10 cellular contexts compared by ENCODE assay signal in the genomic region with DNA sequence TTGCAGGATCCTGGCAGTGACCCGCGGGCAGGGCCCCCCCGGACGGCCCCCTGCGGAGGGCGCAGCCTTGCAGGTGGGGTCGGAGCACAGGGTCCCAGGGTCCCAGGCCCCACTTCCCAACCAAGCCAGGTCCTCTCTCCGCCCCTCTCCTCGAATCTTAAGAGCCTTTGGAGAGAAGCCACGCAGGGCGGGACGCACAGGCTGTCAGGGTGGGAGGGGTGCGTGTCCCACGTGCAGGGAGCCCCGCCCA. TPM values are rescaled to one million over a fixed set of nuclear protein-coding genes. Genes with fewer than 3 reads are reported as not detected.
DNase-seq lines count a peak whose midpoint lies in the region; ATAC-seq and TF ChIP-seq lines count a peak whose summit lies in the region.
"Had no signal": no experiment of that assay in that cellular context is flagged by ENCODE, and none has a peak within 500 bp of the region (broad histone marks: within the 10 kb centered on the region; RNA-seq: fewer than 3 reads in every experiment).

No MANE protein-coding gene starts in this region.

- H3K4me1 ChIP-seq in right lobe of liver: peaks cover 0 to 11% (median 4%) of the 10 kb centered on the region in 4 donors

- H3K36me3 Mint-ChIP-seq in MCF 10A (ENCODE audit: insufficient read depth, unreplicated experiment): no peaks in the 10 kb centered on the region
- H3K36me3 Mint-ChIP-seq in activated CD4-positive, alpha-beta memory T cell treated with anti-CD3 and anti-CD28 coated beads, Interleukin-2, amount 10 ng/mL, durations not matched to agents 7 days and 5 days (ENCODE audit: low read depth): no peaks in the 10 kb centered on the region
- H3K36me3 Mint-ChIP-seq: CD4-positive, alpha-beta memory T cell had no signal

- BruUV-seq in MCF 10A (replicated peaks; lab: Mats Ljungman, UMichigan): no TSS peak

- no peaks in the 10 kb centered on the region for H3K36me3 ChIP-seq in right lobe of liver

- peak; percentile 23 for DNase-seq in AG09319 (ENCODE audit: extremely low read depth, low read depth)
- DNase-seq in HT-29 (ENCODE audit: low spot score): peak; percentile 76
- peak; percentile 67 for DNase-seq in MCF 10A (ENCODE audit: unreplicated experiment)
- DNase-seq in right lobe of liver: peak; percentile 91 to 92 (median 91)
- DNase-seq in stimulated activated CD8-positive, alpha-beta memory T cell treated with anti-CD3 and anti-CD28 coated beads, Interleukin-4, amount 100 ng/mL, for 48 hours: no peak
- no peak for DNase-seq in activated CD4-positive, alpha-beta memory T cell treated with anti-CD3 and anti-CD28 coated beads, Interleukin-2, amount 10 ng/mL, durations not matched to agents 7 days and 5 days

- H3K27ac ChIP-seq in right lobe of liver: peak overlapping the region; percentile 26 to 87 (median 47)

- no peaks in the 10 kb centered on the region for H3K9me3 ChIP-seq in right lobe of liver

- no peak overlapping the region for H3K27ac Mint-ChIP-seq in MCF 10A (ENCODE audit: low read depth, unreplicated experiment)
- H3K27ac Mint-ChIP-seq in activated CD4-positive, alpha-beta memory T cell treated with anti-CD3 and anti-CD28 coated beads, Interleukin-2, amount 10 ng/mL, durations not matched to agents 7 days and 5 days: no peak overlapping the region
- H3K27ac Mint-ChIP-seq: CD4-positive, alpha-beta memory T cell; stimulated activated naive CD8-positive, alpha-beta T cell treated with anti-CD3 and anti-CD28 coated beads, Interleukin-15, Interleukin-2, amounts not matched to agents 100 ng/mL and 50 ng/mL, for 24 hours had no signal

- intact Hi-C loops in MCF 10A (cut with micrococcal nuclease): loop anchor here (1.0 to 5.0 kb wide), 3 partner anchors 48 to 307 kb away; no protein-coding TSS in a partner anchor
- intact Hi-C loops in right lobe of liver (cut with DNase I): loop anchor here in 1 of 2 donors (10.0 kb wide), 1 partner anchor 299 kb away; no protein-coding TSS in a partner anchor

- POLR2A ChIA-PET in MCF 10A (lab: Yijun Ruan, JAX): interaction anchor here (1.0 kb wide), 1 partner anchor 9 kb away, joined by 4 read pairs; no protein-coding TSS in a partner anchor
- POLR2A ChIA-PET in activated CD4-positive, alpha-beta memory T cell treated with anti-CD3 and anti-CD28 coated beads, Interleukin-2, amount 10 ng/mL, durations not matched to agents 7 days and 5 days (lab: Charles Lee): interaction anchor here (1.5 kb wide), 1 partner anchor 160 kb away, joined by 3 read pairs; no protein-coding TSS in a partner anchor

- H3K27me3 Mint-ChIP-seq in MCF 10A (ENCODE audit: insufficient read depth, unreplicated experiment): peaks cover 19% of the 10 kb centered on the region
- H3K27me3 Mint-ChIP-seq in activated CD4-positive, alpha-beta memory T cell treated with anti-CD3 and anti-CD28 coated beads, Interleukin-2, amount 10 ng/mL, durations not matched to agents 7 days and 5 days: peaks cover 30% of the 10 kb centered on the region

- peak overlapping the region; percentile 31 to 38 (median 32) for H3K4me3 ChIP-seq in right lobe of liver

- no peak for TF ChIP-seq POLR2A in right lobe of liver (IDR thresholded peaks at IDR 0.05)

- H3K4me1 Mint-ChIP-seq in MCF 10A (ENCODE audit: insufficient read depth, unreplicated experiment): no peaks in the 10 kb centered on the region
- peaks cover 2% of the 10 kb centered on the region for H3K4me1 Mint-ChIP-seq in activated CD4-positive, alpha-beta memory T cell treated with anti-CD3 and anti-CD28 coated beads, Interleukin-2, amount 10 ng/mL, durations not matched to agents 7 days and 5 days

- CTCF ChIA-PET in MCF 10A (lab: Yijun Ruan, JAX): interaction anchor here (0.6 to 2.5 kb wide), 8 partner anchors 13 to 160 kb away, joined by 3 to 10 read pairs (median 4); no protein-coding TSS in a partner anchor
- CTCF ChIA-PET in activated CD4-positive, alpha-beta memory T cell treated with anti-CD3 and anti-CD28 coated beads, Interleukin-2, amount 10 ng/mL, durations not matched to agents 7 days and 5 days (lab: Charles Lee): interaction anchor here (1.5 to 1.7 kb wide), 2 partner anchors 18 to 281 kb away, joined by 4 read pairs; a partner anchor contains a TSS

- no peaks in the 10 kb centered on the region for H3K27me3 ChIP-seq in right lobe of liver

- no peak for TF ChIP-seq CTCF in AG09319 (IDR thresholded peaks at IDR 0.05; ENCODE audit: low read depth, low read length)
- no peak for TF ChIP-seq CTCF in MCF 10A (IDR thresholded peaks at IDR 0.05; ENCODE audit: unreplicated experiment)
- TF ChIP-seq CTCF in right lobe of liver (IDR thresholded peaks at IDR 0.05): no peak

- no peak for ATAC-seq in right lobe of liver
- ATAC-seq in HG03139 (IDR thresholded peaks at IDR 0.05; ENCODE audit: unreplicated experiment): no peak
- no peak for ATAC-seq in GM19467 (IDR thresholded peaks at IDR 0.05; ENCODE audit: unreplicated experiment)

- no peak overlapping the region for H3K4me3 Mint-ChIP-seq in MCF 10A (ENCODE audit: unreplicated experiment)
- H3K4me3 Mint-ChIP-seq in activated CD4-positive, alpha-beta memory T cell treated with anti-CD3 and anti-CD28 coated beads, Interleukin-2, amount 10 ng/mL, durations not matched to agents 7 days and 5 days: no peak overlapping the region
- H3K4me3 Mint-ChIP-seq: CD4-positive, alpha-beta memory T cell; stimulated activated naive CD8-positive, alpha-beta T cell treated with anti-CD3 and anti-CD28 coated beads, Interleukin-15, Interleukin-2, amounts not matched to agents 100 ng/mL and 50 ng/mL, for 24 hours had no signal

- no CpG with 5 or more reads among the region's 15 CpGs for WGBS in right lobe of liver (ENCODE audit: insufficient coverage, low coverage, low lambda C conversion rate, missing lambda C conversion rate)

- no peaks in the 10 kb centered on the region for H3K9me3 Mint-ChIP-seq in MCF 10A (ENCODE audit: unreplicated experiment)
- no peaks in the 10 kb centered on the region for H3K9me3 Mint-ChIP-seq in activated CD4-positive, alpha-beta memory T cell treated with anti-CD3 and anti-CD28 coated beads, Interleukin-2, amount 10 ng/mL, durations not matched to agents 7 days and 5 days
- H3K9me3 Mint-ChIP-seq: CD4-positive, alpha-beta memory T cell; stimulated activated naive CD8-positive, alpha-beta T cell treated with anti-CD3 and anti-CD28 coated beads, Interleukin-15, Interleukin-2, amounts not matched to agents 100 ng/mL and 50 ng/mL, for 24 hours had no signal

RNA-seq across cellular contexts. Expression of a gene that starts 18.4 kb away (rescaled TPM):
- total RNA-seq in HT-29 (2014; rRNA removed; shearing (Covaris generic)): 3.2 and 6.4 TPM in 2 replicates
- total RNA-seq in MCF 10A (2022): 3.9 and 4.3 TPM in 2 replicates
- total RNA-seq in right lobe of liver: 10 to 100 TPM; 26.7 to 54.2 (median 45.8) TPM
- total RNA-seq in activated CD4-positive, alpha-beta memory T cell treated with anti-CD3 and anti-CD28 coated beads, Interleukin-2, amount 10 ng/mL, durations not matched to agents 7 days and 5 days: under 1 TPM; 0.28 to 0.30 TPM
- total RNA-seq: CD4-positive, alpha-beta memory T cell had no signal

RNA-seq across cellular contexts. Expression of a gene that starts 43.0 kb away (rescaled TPM):
- 160 and 167 TPM in 2 replicates for total RNA-seq in HT-29 (2014; rRNA removed; shearing (Covaris generic))
- 30.4 and 33.3 TPM in 2 replicates for total RNA-seq in MCF 10A (2022)
- total RNA-seq in right lobe of liver: 100 to 1,000 TPM; 117 to 379 (median 184) TPM
- total RNA-seq in activated CD4-positive, alpha-beta memory T cell treated with anti-CD3 and anti-CD28 coated beads, Interleukin-2, amount 10 ng/mL, durations not matched to agents 7 days and 5 days: 10 to 100 TPM; 17.2 to 18.8 TPM

Comparison
In these comparisons a context has a peak if more than half of its experiments do, and no peak if none do; other contexts are left out.
1. DNase-seq: peak in AG09319 (single experiment), HT-29 (single experiment), MCF 10A (single experiment) and right lobe of liver (3 of 3); none in stimulated activated CD8-positive, alpha-beta memory T cell treated with anti-CD3 and anti-CD28 coated beads, Interleukin-4, amount 100 ng/mL, for 48 hours (single experiment) and activated CD4-positive, alpha-beta memory T cell treated with anti-CD3 and anti-CD28 coated beads, Interleukin-2, amount 10 ng/mL, durations not matched to agents 7 days and 5 days (single experiment).